7 cellular contexts compared by ENCODE assay signal in genomic region chr15:63191895-63192603, GRCh38. TPM values are rescaled to one million over a fixed set of nuclear protein-coding genes. Genes with fewer than 3 reads are reported as not detected.
DNase-seq lines count a peak whose midpoint lies in the region; ATAC-seq and TF ChIP-seq lines count a peak whose summit lies in the region.

No MANE protein-coding gene starts in this region.

- peak overlapping the region; percentile 99 for H3K27ac Mint-ChIP-seq in activated T-helper 1 cell treated with anti-CD3 and anti-CD28 coated beads, Interleukin-12 subunit alpha, Interleukin-12 subunit beta, Interleukin-2, Interleukin-4 antibody, amounts not matched to agents 30 ng/mL and 10 ng/mL and 1 ng/mL, durations not matched to agents 14 hours and 24 hours and 36 hours
- H3K27ac Mint-ChIP-seq in neural progenitor cell = no peak overlapping the region

- peaks cover 12% of the 10 kb centered on the region for H3F3A ChIP-seq in neural progenitor cell (ENCODE audit: low read depth)

- peak overlapping the region; percentile 78 for H3K4me2 ChIP-seq in neural progenitor cell

- H3K4me1 ChIP-seq in neural progenitor cell (peaks cover 49% of the 10 kb centered on the region), right cardiac atrium (ENCODE audit: control insufficient read depth, insufficient read depth, low read length) (peaks cover 3% of the 10 kb centered on the region)

- H3K9ac ChIP-seq in neural progenitor cell = no peak overlapping the region

- peaks cover 36% of the 10 kb centered on the region for H4K20me1 ChIP-seq in neural progenitor cell (ENCODE audit: low read depth)

- H3K79me2 ChIP-seq in neural progenitor cell (ENCODE audit: low read depth) = peaks cover 73% of the 10 kb centered on the region

- H3K4me1 Mint-ChIP-seq in activated T-helper 1 cell treated with anti-CD3 and anti-CD28 coated beads, Interleukin-12 subunit alpha, Interleukin-12 subunit beta, Interleukin-2, Interleukin-4 antibody, amounts not matched to agents 30 ng/mL and 10 ng/mL and 1 ng/mL, durations not matched to agents 14 hours and 24 hours and 36 hours (ENCODE audit: low read depth) = peaks cover 73% of the 10 kb centered on the region
- H3K4me1 Mint-ChIP-seq in neural progenitor cell = peaks cover 57% of the 10 kb centered on the region

- H2AFZ ChIP-seq in neural progenitor cell (replicated peaks) = no peak overlapping the region

- H3K36me3 ChIP-seq in neural progenitor cell = no peaks in the 10 kb centered on the region

- peaks cover 27% of the 10 kb centered on the region for H3K36me3 Mint-ChIP-seq in activated T-helper 1 cell treated with anti-CD3 and anti-CD28 coated beads, Interleukin-12 subunit alpha, Interleukin-12 subunit beta, Interleukin-2, Interleukin-4 antibody, amounts not matched to agents 30 ng/mL and 10 ng/mL and 1 ng/mL, durations not matched to agents 14 hours and 24 hours and 36 hours (ENCODE audit: low read depth)
- H3K36me3 Mint-ChIP-seq in neural progenitor cell = peaks cover 2% of the 10 kb centered on the region

- H3K27me3 ChIP-seq in neural progenitor cell (no peaks in the 10 kb centered on the region), right cardiac atrium (ENCODE audit: control insufficient read depth, insufficient read depth) (no peaks in the 10 kb centered on the region)

- no peak for TF ChIP-seq CTCF in GM20000 (IDR thresholded peaks at IDR 0.05; ENCODE audit: extremely low read depth, missing control alignments)
- TF ChIP-seq CTCF in neural progenitor cell (IDR thresholded peaks at IDR 0.05) = no peak

- peak overlapping the region; percentile 96 for H3K4me3 Mint-ChIP-seq in activated T-helper 1 cell treated with anti-CD3 and anti-CD28 coated beads, Interleukin-12 subunit alpha, Interleukin-12 subunit beta, Interleukin-2, Interleukin-4 antibody, amounts not matched to agents 30 ng/mL and 10 ng/mL and 1 ng/mL, durations not matched to agents 14 hours and 24 hours and 36 hours
- no peak overlapping the region for H3K4me3 Mint-ChIP-seq in neural progenitor cell

- H3K4me3 ChIP-seq in neural progenitor cell (no peak overlapping the region), right cardiac atrium (ENCODE audit: low read length) (no peak overlapping the region)

- ATAC-seq in right cardiac atrium = no peak

- no peak overlapping the region for H3K27ac ChIP-seq in neural progenitor cell
- no peak overlapping the region for H3K27ac ChIP-seq in right cardiac atrium (ENCODE audit: low read length)

- no peaks in the 10 kb centered on the region for H3K9me3 Mint-ChIP-seq in activated T-helper 1 cell treated with anti-CD3 and anti-CD28 coated beads, Interleukin-12 subunit alpha, Interleukin-12 subunit beta, Interleukin-2, Interleukin-4 antibody, amounts not matched to agents 30 ng/mL and 10 ng/mL and 1 ng/mL, durations not matched to agents 14 hours and 24 hours and 36 hours
- H3K9me3 Mint-ChIP-seq in neural progenitor cell = no peaks in the 10 kb centered on the region

- peaks cover 2% of the 10 kb centered on the region for H3K27me3 Mint-ChIP-seq in activated T-helper 1 cell treated with anti-CD3 and anti-CD28 coated beads, Interleukin-12 subunit alpha, Interleukin-12 subunit beta, Interleukin-2, Interleukin-4 antibody, amounts not matched to agents 30 ng/mL and 10 ng/mL and 1 ng/mL, durations not matched to agents 14 hours and 24 hours and 36 hours (ENCODE audit: insufficient read depth)
- H3K27me3 Mint-ChIP-seq in neural progenitor cell (ENCODE audit: insufficient read depth, low read depth) = peaks cover 3% of the 10 kb centered on the region

- 66% methylated on average over 3 of the region's 3 CpGs for WGBS in right cardiac atrium

- intact Hi-C loops in activated T-helper 1 cell treated with anti-CD3 and anti-CD28 coated beads, Interleukin-12 subunit alpha, Interleukin-12 subunit beta, Interleukin-2, Interleukin-4 antibody, amounts not matched to agents 30 ng/mL and 10 ng/mL and 1 ng/mL, durations not matched to agents 14 hours and 24 hours and 36 hours (cut with micrococcal nuclease) = loop anchor here (1.0 to 10.0 kb wide), 10 partner anchors 9 to 1053 kb away; partner anchors contain the start of genes APH1B and LACTB
- intact Hi-C loops in right cardiac atrium (cut with DNase I) = loop anchor here in 1 of 4 donors (10.0 kb wide), 1 partner anchor 63 kb away; no protein-coding TSS in a partner anchor

- DNase-seq in GM20000 (ENCODE audit: low spot score) (peak; percentile 57), HT1080 (ENCODE audit: low read depth) (peak; percentile 18), neural progenitor cell (ENCODE audit: low spot score) (no peak), foreskin melanocyte (no peak), right cardiac atrium (no peak), iPS-NIHi11 (ENCODE audit: low spot score) (no peak)
- DNase-seq in activated T-helper 1 cell treated with anti-CD3 and anti-CD28 coated beads, Interleukin-12 subunit alpha, Interleukin-12 subunit beta, Interleukin-2, Interleukin-4 antibody, amounts not matched to agents 30 ng/mL and 10 ng/mL and 1 ng/mL, durations not matched to agents 14 hours and 24 hours and 36 hours (ENCODE audit: low spot score) = peak; percentile 63

- H3K9me3 ChIP-seq in neural progenitor cell (ENCODE audit: low read depth) (no peaks in the 10 kb centered on the region), right cardiac atrium (ENCODE audit: control insufficient read depth, low read length) (no peaks in the 10 kb centered on the region)

RNA-seq across cellular contexts. Expression of gene RAB8B, which starts 2.6 kb away (rescaled TPM):
- total RNA-seq in HT1080 (2014; rRNA removed; shearing (Covaris generic)) = 10.8 and 15.7 TPM in 2 replicates
- 16.8 and 21.3 TPM in 2 replicates for polyA plus RNA-seq in HT1080 (2015; cell fraction: cytosol; rRNA removed)
- 12.8 and 16.7 TPM in 2 replicates for polyA plus RNA-seq in HT1080 (2015; cell fraction: nucleus; rRNA removed)
- total RNA-seq in activated T-helper 1 cell treated with anti-CD3 and anti-CD28 coated beads, Interleukin-12 subunit alpha, Interleukin-12 subunit beta, Interleukin-2, Interleukin-4 antibody, amounts not matched to agents 30 ng/mL and 10 ng/mL and 1 ng/mL, durations not matched to agents 14 hours and 24 hours and 36 hours = 135 and 149 TPM in 2 replicates
- 61.3 and 107 TPM in 2 replicates for total RNA-seq in neural progenitor cell (ENCODE audit: low replicate concordance)
- total RNA-seq in right cardiac atrium = 10 to 100 TPM; 16.1 to 21.5 (median 19.3) TPM
- 7.2 TPM for polyA plus RNA-seq in right cardiac atrium

RNA-seq across cellular contexts. Expression of gene RPS27L, which starts 34.8 kb away (rescaled TPM):
- 366 and 380 TPM in 2 replicates for total RNA-seq in HT1080 (2014; rRNA removed; shearing (Covaris generic))
- 93.6 and 307 TPM in 2 replicates for polyA plus RNA-seq in HT1080 (2015; cell fraction: cytosol; rRNA removed)
- 106 and 154 TPM in 2 replicates for polyA plus RNA-seq in HT1080 (2015; cell fraction: nucleus; rRNA removed)
- 163 and 164 TPM in 2 replicates for total RNA-seq in activated T-helper 1 cell treated with anti-CD3 and anti-CD28 coated beads, Interleukin-12 subunit alpha, Interleukin-12 subunit beta, Interleukin-2, Interleukin-4 antibody, amounts not matched to agents 30 ng/mL and 10 ng/mL and 1 ng/mL, durations not matched to agents 14 hours and 24 hours and 36 hours
- total RNA-seq in neural progenitor cell (ENCODE audit: low replicate concordance) (57.8 and 111 TPM in 2 replicates), right cardiac atrium (100 to 1,000 TPM; 142 to 188 (median 159) TPM)
- 183 TPM for polyA plus RNA-seq in right cardiac atrium

Comparison
In these comparisons a context has a peak if more than half of its experiments do, and no peak if none do; other contexts are left out.
1. DNase-seq: peak in GM20000 (single experiment), HT1080 (single experiment) and activated T-helper 1 cell treated with anti-CD3 and anti-CD28 coated beads, Interleukin-12 subunit alpha, Interleukin-12 subunit beta, Interleukin-2, Interleukin-4 antibody, amounts not matched to agents 30 ng/mL and 10 ng/mL and 1 ng/mL, durations not matched to agents 14 hours and 24 hours and 36 hours (single experiment); none in neural progenitor cell (single experiment), foreskin melanocyte (single experiment), right cardiac atrium (0 of 3) and iPS-NIHi11 (single experiment).